Comparison of ENCODE assay signal across 1 cellular context in genomic region chr17:50893183-50893993, GRCh38.
TF ChIP-seq lines count a peak whose summit lies in the region.

No MANE protein-coding gene starts in this region.

TF ChIP-seq in HepG2, 621 proteins besides CTCF, POLR2A, EP300 and RAD21 (continued from another document and continues in another):
- TF ChIP-seq HMGXB3 (CRISPR knock-in tag; IDR thresholded peaks at IDR 0.05; ENCODE audit: borderline replicate concordance) (peak; percentile 90), NFIB (CRISPR knock-in tag; IDR thresholded peaks at IDR 0.05; ENCODE audit: borderline replicate concordance) (no peak), BRD4 (CRISPR knock-in tag; IDR thresholded peaks at IDR 0.05) (no peak; the same call in 1 of the 2 replicates), NR2F6 (IDR thresholded peaks at IDR 0.05) (peak; percentile 16; the same call in 1 of the 2 replicates), NR2F6 (CRISPR knock-in tag; IDR thresholded peaks at IDR 0.05) (peak; percentile 78), ZNF430 (CRISPR knock-in tag; IDR thresholded peaks at IDR 0.05) (peak; percentile 96; the same call in 1 of the 2 replicates), HNRNPLL (IDR thresholded peaks at IDR 0.05; ENCODE audit: low read depth, low read length, poor library complexity, severe bottlenecking) (no peak), TGIF2 (CRISPR knock-in tag; IDR thresholded peaks at IDR 0.05) (peak; percentile 88), ZNF264 (CRISPR knock-in tag; IDR thresholded peaks at IDR 0.05) (no peak), HNRNPUL1 (IDR thresholded peaks at IDR 0.05; ENCODE audit: low read depth, low read length) (no peak), ZNF142 (CRISPR knock-in tag; IDR thresholded peaks at IDR 0.05) (0 out of 2 replicates have a peak, but pooled peaks have one; percentile 10), KDM5A (IDR thresholded peaks at IDR 0.05; ENCODE audit: borderline replicate concordance, low read length) (no peak), KAT2B (IDR thresholded peaks at IDR 0.05; ENCODE audit: borderline replicate concordance, low read depth, low read length) (no peak), KLF16 (CRISPR knock-in tag; IDR thresholded peaks at IDR 0.05) (peak; percentile 48 to 94; a peak in 2 of 4 replicates), PAXIP1 (CRISPR knock-in tag; conservative IDR thresholded peaks at IDR 0.05) (peak; percentile 74), KMT2A (CRISPR knock-in tag; IDR thresholded peaks at IDR 0.05) (peak; percentile 70; the same call in 1 of the 2 replicates), KDM4B (CRISPR knock-in tag; IDR thresholded peaks at IDR 0.05) (peak; percentile 72; the same call in 1 of the 2 replicates), GATA4 (IDR thresholded peaks at IDR 0.05; ENCODE audit: borderline replicate concordance, low read depth) (no peak), MTA3 (CRISPR knock-in tag; IDR thresholded peaks at IDR 0.05) (no peak; the same call in 1 of the 2 replicates), ZSCAN22 (CRISPR knock-in tag; IDR thresholded peaks at IDR 0.05) (no peak), ZSCAN5A (CRISPR knock-in tag; IDR thresholded peaks at IDR 0.05; ENCODE audit: borderline replicate concordance) (peak; percentile 78; the same call in 1 of the 2 replicates), ZNF12 (CRISPR knock-in tag; IDR thresholded peaks at IDR 0.05) (peak; percentile 87), NAIF1 (CRISPR knock-in tag; IDR thresholded peaks at IDR 0.05; ENCODE audit: borderline replicate concordance) (peak; percentile 90), ZNF34 (CRISPR knock-in tag; IDR thresholded peaks at IDR 0.05; ENCODE audit: borderline replicate concordance) (peak; percentile 57; the same call in 1 of the 2 replicates), ZHX2 (IDR thresholded peaks at IDR 0.05; ENCODE audit: low read depth) (no peak), ZHX2 (CRISPR knock-in tag; IDR thresholded peaks at IDR 0.05; ENCODE audit: borderline replicate concordance) (no peak), ZFP36 (IDR thresholded peaks at IDR 0.05; ENCODE audit: borderline replicate concordance, low read depth, low read length, partially characterized antibody) (no peak), HNRNPH1 (optimal IDR thresholded peaks at IDR 0.05; ENCODE audit: low read depth, low read length) (no peak), AGO1 (IDR thresholded peaks at IDR 0.05; ENCODE audit: low read depth, low read length, poor library complexity, severe bottlenecking) (no peak), ZNF207 (IDR thresholded peaks at IDR 0.05; ENCODE audit: borderline replicate concordance) (no peak), PHB2 (IDR thresholded peaks at IDR 0.05; ENCODE audit: partially characterized antibody) (no peak), ZNF234 (CRISPR knock-in tag; conservative IDR thresholded peaks at IDR 0.05) (no peak), ZNF282 (IDR thresholded peaks at IDR 0.05; ENCODE audit: partially characterized antibody) (no peak)
- TF ChIP-seq, protein P1, sequence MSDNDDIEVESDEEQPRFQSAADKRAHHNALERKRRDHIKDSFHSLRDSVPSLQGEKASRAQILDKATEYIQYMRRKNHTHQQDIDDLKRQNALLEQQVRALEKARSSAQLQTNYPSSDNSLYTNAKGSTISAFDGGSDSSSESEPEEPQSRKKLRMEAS (IDR thresholded peaks at IDR 0.05): peak; percentile 97
- TF ChIP-seq, protein P2, sequence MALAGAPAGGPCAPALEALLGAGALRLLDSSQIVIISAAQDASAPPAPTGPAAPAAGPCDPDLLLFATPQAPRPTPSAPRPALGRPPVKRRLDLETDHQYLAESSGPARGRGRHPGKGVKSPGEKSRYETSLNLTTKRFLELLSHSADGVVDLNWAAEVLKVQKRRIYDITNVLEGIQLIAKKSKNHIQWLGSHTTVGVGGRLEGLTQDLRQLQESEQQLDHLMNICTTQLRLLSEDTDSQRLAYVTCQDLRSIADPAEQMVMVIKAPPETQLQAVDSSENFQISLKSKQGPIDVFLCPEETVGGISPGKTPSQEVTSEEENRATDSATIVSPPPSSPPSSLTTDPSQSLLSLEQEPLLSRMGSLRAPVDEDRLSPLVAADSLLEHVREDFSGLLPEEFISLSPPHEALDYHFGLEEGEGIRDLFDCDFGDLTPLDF (CRISPR knock-in tag; IDR thresholded peaks at IDR 0.05): no peak
- TF ChIP-seq, protein P3, sequence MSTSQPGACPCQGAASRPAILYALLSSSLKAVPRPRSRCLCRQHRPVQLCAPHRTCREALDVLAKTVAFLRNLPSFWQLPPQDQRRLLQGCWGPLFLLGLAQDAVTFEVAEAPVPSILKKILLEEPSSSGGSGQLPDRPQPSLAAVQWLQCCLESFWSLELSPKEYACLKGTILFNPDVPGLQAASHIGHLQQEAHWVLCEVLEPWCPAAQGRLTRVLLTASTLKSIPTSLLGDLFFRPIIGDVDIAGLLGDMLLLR (CRISPR knock-in tag; IDR thresholded peaks at IDR 0.05): no peak
